Comparison of ENCODE assay signal across 23 cellular contexts in the genomic region with DNA sequence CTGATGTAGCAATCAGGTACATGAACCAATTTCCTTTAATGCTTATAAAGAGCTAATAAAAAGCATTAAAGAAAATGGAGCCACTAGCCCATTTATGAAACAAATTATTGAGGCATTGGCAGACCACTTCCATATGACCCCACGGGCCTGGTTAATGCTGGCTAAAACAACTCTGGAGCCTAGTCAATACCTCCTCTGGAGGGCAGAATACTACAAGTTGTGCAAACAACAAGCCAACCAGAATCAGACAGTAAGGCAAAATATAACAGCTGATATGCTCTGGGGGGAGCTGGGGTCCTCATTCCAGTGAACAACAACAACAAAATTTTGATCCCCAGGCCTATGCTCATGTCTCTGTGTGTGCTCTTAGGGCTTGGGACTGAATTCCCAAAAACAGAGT.
"Had no signal": no experiment of that assay in that cellular context is flagged by ENCODE, and none has a peak within 500 bp of the region (broad histone marks: within the 10 kb centered on the region; RNA-seq: fewer than 3 reads in every experiment).

No MANE protein-coding gene starts in this region.

- H3K4me1 ChIP-seq: gastroesophageal sphincter, lower lobe of right lung, right lobe of liver, uterus had no signal

- H3K9me3 Mint-ChIP-seq: activated T-helper 1 cell treated with anti-CD3 and anti-CD28 coated beads, Interleukin-12 subunit alpha, Interleukin-12 subunit beta, Interleukin-2, Interleukin-4 antibody, amounts not matched to agents 30 ng/mL and 10 ng/mL and 1 ng/mL, durations not matched to agents 14 hours and 24 hours and 36 hours; central memory CD8-positive, alpha-beta T cell; nephron had no signal

- H3K27me3 ChIP-seq: gastroesophageal sphincter, right lobe of liver, uterus had no signal

- H3K27ac ChIP-seq: epithelial cell of prostate, gastroesophageal sphincter, lower lobe of right lung, right lobe of liver, thoracic aorta, uterus had no signal

- H3K4me3 Mint-ChIP-seq: activated B cell treated with CpG ODN at 0.5 μM for 24 hours; activated T-helper 1 cell treated with anti-CD3 and anti-CD28 coated beads, Interleukin-12 subunit alpha, Interleukin-12 subunit beta, Interleukin-2, Interleukin-4 antibody, amounts not matched to agents 30 ng/mL and 10 ng/mL and 1 ng/mL, durations not matched to agents 14 hours and 24 hours and 36 hours; central memory CD8-positive, alpha-beta T cell; nephron had no signal

- H3K27me3 Mint-ChIP-seq: activated B cell treated with CpG ODN at 0.5 μM for 24 hours; central memory CD8-positive, alpha-beta T cell; progenitor cell of endocrine pancreas had no signal

- H3K4me1 Mint-ChIP-seq: central memory CD8-positive, alpha-beta T cell; nephron had no signal

- ATAC-seq: gastroesophageal sphincter, left cardiac atrium, lower lobe of right lung had no signal

- DNase-seq: activated B cell treated with CpG ODN at 0.5 μM for 24 hours; activated gamma-delta T cell; activated naive CD4-positive, alpha-beta T cell treated with anti-CD3 and anti-CD28 coated beads, Interleukin-2, amount 50 U/mL, for 16 hours; activated T-cell treated with anti-CD3 and anti-CD28 coated beads, Interleukin-2, amount 50 U/mL, for 1 hour; anterior cingulate cortex; dermis blood vessel endothelial cell; effector CD4-positive, alpha-beta T cell; hippocampal formation; left cardiac atrium; lower lobe of right lung; mesenchymal stem cell; right lobe of liver; stimulated activated CD4-positive, alpha-beta T cell treated with anti-CD3 and anti-CD28 coated beads, Interleukin-2, amount 100 ng/mL, for 48 hours; stimulated activated naive CD4-positive, alpha-beta T cell treated with Interleukin-2 at 50 U/mL for 16 hours; trophoblast cell; uterus had no signal

- H3K27ac Mint-ChIP-seq: activated B cell treated with CpG ODN at 0.5 μM for 24 hours; activated T-helper 1 cell treated with anti-CD3 and anti-CD28 coated beads, Interleukin-12 subunit alpha, Interleukin-12 subunit beta, Interleukin-2, Interleukin-4 antibody, amounts not matched to agents 30 ng/mL and 10 ng/mL and 1 ng/mL, durations not matched to agents 14 hours and 24 hours and 36 hours; nephron; progenitor cell of endocrine pancreas had no signal

- H3K4me3 ChIP-seq: gastroesophageal sphincter, lower lobe of right lung, right lobe of liver, thoracic aorta, uterus had no signal

- H3K9me3 ChIP-seq: gastroesophageal sphincter, lower lobe of right lung, right lobe of liver, thoracic aorta, uterus had no signal

- H3K36me3 ChIP-seq: gastroesophageal sphincter, lower lobe of right lung, right lobe of liver, thoracic aorta, uterus had no signal
